In the genomic region with DNA sequence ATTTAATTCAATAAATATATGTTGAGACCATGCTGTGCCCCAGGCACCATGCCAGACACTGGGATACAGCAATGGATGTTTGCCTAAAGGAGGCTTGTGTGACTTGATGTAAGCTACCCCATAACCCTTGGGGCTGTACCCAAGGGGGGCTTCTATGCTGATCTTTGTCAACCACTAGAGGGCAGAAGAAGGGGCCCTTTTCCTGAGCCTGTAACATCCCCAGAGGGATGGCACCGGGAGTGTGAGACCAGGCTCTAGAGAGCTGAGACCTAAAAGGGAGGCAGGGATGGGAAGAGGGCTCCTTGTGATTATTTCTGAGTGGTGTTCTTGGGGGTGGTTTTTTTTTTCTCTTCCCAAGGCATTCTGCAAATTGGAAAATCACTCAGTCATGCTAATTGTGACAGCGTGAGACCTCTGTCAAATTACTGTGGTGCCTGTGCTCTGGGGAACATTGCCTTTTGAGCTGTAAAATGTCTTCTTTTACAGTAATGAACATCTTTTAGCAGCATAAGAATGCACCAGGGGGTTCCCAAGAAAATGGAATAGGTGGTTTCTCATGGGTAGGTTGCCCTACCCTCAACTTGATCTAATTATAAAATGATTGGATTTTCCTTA, we compare ENCODE assay signal across 9 cellular contexts.
DNase-seq lines count a peak whose midpoint lies in the region; ATAC-seq and TF ChIP-seq lines count a peak whose summit lies in the region.
"Had no signal": no experiment of that assay in that cellular context is flagged by ENCODE, and none has a peak within 500 bp of the region (broad histone marks: within the 10 kb centered on the region; RNA-seq: fewer than 3 reads in every experiment).

No MANE protein-coding gene starts in this region.

- no peak overlapping the region for H3K4me3 ChIP-seq in A673 (ENCODE audit: low read depth, low read length, poor library complexity, severe bottlenecking)
- no peak overlapping the region for H3K4me3 ChIP-seq in GM12864 (ENCODE audit: low read depth, low read length)
- no peak overlapping the region for H3K4me3 ChIP-seq in NT2/D1 (ENCODE audit: insufficient read length, low read depth)

- POLR2A ChIA-PET in A673 (lab: Charles Lee; ENCODE audit: low non-redundant PET) = no interaction called here

- ATAC-seq in GM21529 (IDR thresholded peaks at IDR 0.05; ENCODE audit: unreplicated experiment) = no peak

- no TSS peak for BruUV-seq in A673 (replicated peaks; lab: Mats Ljungman, UMichigan)

- peaks cover 4% of the 10 kb centered on the region for H3K36me3 Mint-ChIP-seq in glutamatergic neuron (ENCODE audit: unreplicated experiment)
- no peaks in the 10 kb centered on the region for H3K36me3 Mint-ChIP-seq in immature natural killer cell

- H3K4me3 Mint-ChIP-seq in glutamatergic neuron (ENCODE audit: unreplicated experiment) (no peak overlapping the region), immature natural killer cell (peak overlapping the region in 2 of 5 donors; percentile 15 to 21)

- H3K9me3 Mint-ChIP-seq in glutamatergic neuron (ENCODE audit: unreplicated experiment) = no peaks in the 10 kb centered on the region
- no peaks in the 10 kb centered on the region for H3K9me3 Mint-ChIP-seq in immature natural killer cell

- DNase-seq in A673 (ENCODE audit: low spot score) (peak; percentile 65), GM12864 (ENCODE audit: low read depth) (no peak), NT2/D1 (ENCODE audit: low read depth, low spot score) (peak; percentile 33), glutamatergic neuron (no peak), HCEC 1CT (no peak), immature natural killer cell (no peak)
- DNase-seq in activated CD4-positive, alpha-beta T cell treated with anti-CD3 and anti-CD28 coated beads, Interleukin-2, amount 50 U/mL, for 1 hour = no peak
- DNase-seq: stimulated activated CD4-positive, alpha-beta T cell treated with anti-CD3 and anti-CD28 coated beads, Interleukin-2, amount 100 ng/mL, for 24 hours had no signal

- intact Hi-C loops in A673 (cut with micrococcal nuclease; ENCODE audit: unreplicated experiment) = loop anchor here (5.0 kb wide), 1 partner anchor 589 kb away; no protein-coding TSS in a partner anchor

- no peaks in the 10 kb centered on the region for H3K36me3 ChIP-seq in A673 (ENCODE audit: insufficient read depth, low read length, poor library complexity, severe bottlenecking)
- no peaks in the 10 kb centered on the region for H3K36me3 ChIP-seq in NT2/D1 (ENCODE audit: insufficient read depth, insufficient read length, low read length)

- TF ChIP-seq CTCF in A673 (conservative IDR thresholded peaks at IDR 0.05; ENCODE audit: low read depth, low read length) (peak; percentile 70), GM12864 (IDR thresholded peaks at IDR 0.05; ENCODE audit: low read depth, low read length, missing control alignments) (peak; percentile 71), glutamatergic neuron (IDR thresholded peaks at IDR 0.05; ENCODE audit: partially characterized antibody, unreplicated experiment) (peak; percentile 51)

- no peaks in the 10 kb centered on the region for H3K9me3 ChIP-seq in A673 (ENCODE audit: low read depth, low read length, poor library complexity, severe bottlenecking)
- no peaks in the 10 kb centered on the region; the same call in 1 of the 2 replicates for H3K9me3 ChIP-seq in NT2/D1 (ENCODE audit: insufficient read depth, low read length)

- H3K4me1 Mint-ChIP-seq in glutamatergic neuron (ENCODE audit: low read depth, unreplicated experiment) (no peaks in the 10 kb centered on the region), immature natural killer cell (peaks cover 25 to 30% of the 10 kb centered on the region in 2 donors)

- CTCF ChIA-PET in A673 (lab: Charles Lee) = interaction anchor here (0.6 to 0.7 kb wide), 2 partner anchors 191 to 288 kb away, joined by 3 read pairs; no protein-coding TSS in a partner anchor

- no peaks in the 10 kb centered on the region for H3K4me1 ChIP-seq in A673 (ENCODE audit: insufficient read depth, low read length, poor library complexity, severe bottlenecking)
- H3K4me1 ChIP-seq in NT2/D1 (ENCODE audit: insufficient read depth, insufficient read length) = no peaks in the 10 kb centered on the region

- H3K27me3 Mint-ChIP-seq in glutamatergic neuron (ENCODE audit: unreplicated experiment) (no peaks in the 10 kb centered on the region), immature natural killer cell (ENCODE audit: low read depth in 3 of 3) (peaks cover 4 to 6% (median 5%) of the 10 kb centered on the region in 3 donors)

- no peaks in the 10 kb centered on the region for H3K27me3 ChIP-seq in A673 (replicated peaks; ENCODE audit: insufficient read depth, low read depth, low read length, poor library complexity)
- H3K27me3 ChIP-seq in NT2/D1 (ENCODE audit: insufficient read depth, insufficient read length) = no peaks in the 10 kb centered on the region

- no peak overlapping the region for H3K27ac ChIP-seq in A673 (ENCODE audit: low read depth, low read length, poor library complexity, severe bottlenecking)

- H3K27ac Mint-ChIP-seq in glutamatergic neuron (ENCODE audit: unreplicated experiment) (no peak overlapping the region), immature natural killer cell (peak overlapping the region in 1 of 6 donors; percentile 13)

- no peak overlapping the region for H3K9ac ChIP-seq in NT2/D1 (ENCODE audit: insufficient read length, low read depth)

Comparison
In these comparisons a context has a peak if more than half of its experiments do, and no peak if none do; other contexts are left out.
1. DNase-seq: peak in A673 (single experiment) and NT2/D1 (single experiment); none in GM12864 (single experiment), glutamatergic neuron (single experiment), activated CD4-positive, alpha-beta T cell treated with anti-CD3 and anti-CD28 coated beads, Interleukin-2, amount 50 U/mL, for 1 hour (single experiment), HCEC 1CT (single experiment) and immature natural killer cell (0 of 3).
2. Peak in every context shown above with its lines, with median percentiles within 50 percentile points of each other: CTCF ChIP-seq.